ENCODE assay signal across 19 cellular contexts in the genomic region with DNA sequence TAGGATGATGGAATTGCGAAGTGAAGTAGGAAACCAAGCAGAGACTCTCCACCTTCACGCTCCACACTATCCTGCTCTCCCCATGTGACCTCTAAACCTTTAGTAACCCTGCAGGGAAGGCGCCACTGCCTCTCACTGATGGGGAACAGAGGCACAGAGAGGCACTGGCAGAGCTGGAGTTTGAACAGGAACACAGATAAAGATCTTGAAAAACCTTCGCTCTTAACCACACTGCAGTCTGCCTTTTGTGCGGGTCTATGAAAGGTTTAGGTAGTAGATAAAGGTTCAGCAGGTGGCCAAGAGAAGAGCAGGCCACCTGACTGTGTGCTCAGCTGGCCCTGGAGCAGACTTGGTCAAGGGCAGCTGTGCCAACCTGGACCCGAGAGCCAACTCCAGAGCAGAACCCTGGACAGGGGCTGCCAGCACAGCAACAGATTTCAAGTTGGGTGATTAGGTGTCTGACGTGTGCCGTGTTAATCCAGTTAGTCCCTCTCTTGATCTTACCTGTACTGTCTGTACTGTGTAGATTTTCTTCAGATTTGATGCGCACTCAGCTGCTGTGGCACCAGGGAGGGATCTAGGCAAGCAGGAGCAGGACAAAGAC. TPM values are rescaled to one million over a fixed set of nuclear protein-coding genes. Genes with fewer than 3 reads are reported as not detected.
DNase-seq lines count a peak whose midpoint lies in the region; ATAC-seq, FAIRE-seq and TF ChIP-seq lines count a peak whose summit lies in the region.
"Had no signal": no experiment of that assay in that cellular context is flagged by ENCODE, and none has a peak within 500 bp of the region (broad histone marks: within the 10 kb centered on the region; RNA-seq: fewer than 3 reads in every experiment).

No MANE protein-coding gene starts in this region.

- no peaks in the 10 kb centered on the region for H3K36me3 ChIP-seq in DND-41 (ENCODE audit: insufficient read depth, low read length)
- peaks cover 0 to 14% (median 8%) of the 10 kb centered on the region in 3 experiments for H3K36me3 ChIP-seq in naive thymus-derived CD4-positive, alpha-beta T cell (ENCODE audit: control insufficient read depth in 2 of 3, insufficient read depth in 3 of 3, low read length in 3 of 3)
- H3K36me3 ChIP-seq in small intestine (ENCODE audit: control insufficient read depth in 2 of 2, insufficient read depth in 2 of 2, low read length in 2 of 2): no peaks in the 10 kb centered on the region

- CTCF ChIA-PET in naive thymus-derived CD4-positive, alpha-beta T cell (lab: Charles Lee): interaction anchor here (1.9 to 3.0 kb wide), 3 partner anchors 17 to 165 kb away, joined by 13 to 18 read pairs (median 15); no protein-coding TSS in a partner anchor

- H3K9me3 ChIP-seq in DND-41 (ENCODE audit: insufficient read depth, low read length, severe bottlenecking) (no peaks in the 10 kb centered on the region), small intestine (ENCODE audit: control insufficient read depth, low read depth) (no peaks in the 10 kb centered on the region)
- no peaks in the 10 kb centered on the region for H3K9me3 ChIP-seq in naive thymus-derived CD4-positive, alpha-beta T cell (ENCODE audit: control insufficient read depth in 2 of 3, low read length in 3 of 3)
- H3K9me3 ChIP-seq: left ventricle myocardium inferior had no signal

- no peaks in the 10 kb centered on the region for H4K20me1 ChIP-seq in DND-41 (ENCODE audit: insufficient read depth, low read length)

- intact Hi-C loops in naive thymus-derived CD4-positive, alpha-beta T cell (cut with micrococcal nuclease): loop anchor here (2.0 to 10.0 kb wide), 5 partner anchors 217 to 1113 kb away; no protein-coding TSS in a partner anchor

- POLR2A ChIA-PET in naive thymus-derived CD4-positive, alpha-beta T cell (lab: Charles Lee): interaction anchor here (1.5 kb wide), 1 partner anchor 1111 kb away, joined by 4 read pairs; no protein-coding TSS in a partner anchor

- peaks cover 43 to 93% (median 56%) of the 10 kb centered on the region in 7 donors for H3K4me1 Mint-ChIP-seq in naive thymus-derived CD4-positive, alpha-beta T cell
- H3K4me1 Mint-ChIP-seq: brain had no signal

- H3K27me3 ChIP-seq in DND-41 (ENCODE audit: insufficient read depth, low read length, poor library complexity) (no peaks in the 10 kb centered on the region), small intestine (ENCODE audit: control insufficient read depth in 2 of 2, insufficient read depth in 2 of 2, low read length in 2 of 2) (no peaks in the 10 kb centered on the region)
- H3K27me3 ChIP-seq in naive thymus-derived CD4-positive, alpha-beta T cell (ENCODE audit: control insufficient read depth in 2 of 2, insufficient read depth in 2 of 2, low read length in 2 of 2): no peaks in the 10 kb centered on the region

- DNase-seq in NCI-H2196 treated with DMSO at 0.1 percent for 48 hours (lab: John Stamatoyannopoulos, UW; ENCODE audit: unreplicated experiment) (peak; percentile 3), NCI-H2196 (lab: John Stamatoyannopoulos, UW; ENCODE audit: unreplicated experiment) (no peak), DND-41 (peak; percentile 60), SHP77 (lab: John Stamatoyannopoulos, UW) (peak; percentile 28 to 55), NOMO-1 treated with DMSO at 0.1 percent for 48 hours (lab: John Stamatoyannopoulos, UW; ENCODE audit: unreplicated experiment) (no peak), small intestine (no peak)
- peak in 2 of 9 donors; percentile 19 to 28 for DNase-seq in naive thymus-derived CD4-positive, alpha-beta T cell
- DNase-seq: activated effector memory CD4-positive, alpha-beta T cell treated with anti-CD3 and anti-CD28 coated beads, Interleukin-2, amount 50 U/mL, for 16 hours; EL; GM23248; Karpas-422; left ventricle myocardium inferior; NCI-H510A; trophoblast cell had no signal

- H3K27me3 Mint-ChIP-seq in naive thymus-derived CD4-positive, alpha-beta T cell: no peaks in the 10 kb centered on the region
- H3K27me3 Mint-ChIP-seq: brain had no signal

- H3K4me1 ChIP-seq in DND-41 (ENCODE audit: insufficient read depth, low read length) (peaks cover 9% of the 10 kb centered on the region), small intestine (ENCODE audit: control insufficient read depth in 2 of 2, insufficient read depth in 1 of 2, low read depth in 1 of 2, low read length in 1 of 2) (peaks cover 0 to 4% of the 10 kb centered on the region in 2 donors)
- peaks cover 19 to 29% of the 10 kb centered on the region in 2 donors for H3K4me1 ChIP-seq in naive thymus-derived CD4-positive, alpha-beta T cell (ENCODE audit: control insufficient read depth in 2 of 2, insufficient read depth in 2 of 2, low read length in 2 of 2)

- H3K4me3 ChIP-seq in DND-41 (ENCODE audit: low read depth in 1 of 2, low read length in 2 of 2) (no peak overlapping the region), small intestine (ENCODE audit: low read depth in 1 of 2, low read length in 2 of 2) (no peak overlapping the region)
- H3K4me3 ChIP-seq in naive thymus-derived CD4-positive, alpha-beta T cell (ENCODE audit: low read length): no peak overlapping the region
- H3K4me3 ChIP-seq: GM23248, left ventricle myocardium inferior, SK-N-MC, smooth muscle cell had no signal

- ATAC-seq in DND-41 (ENCODE audit: insufficient read depth, low read depth) (peak; percentile 87), HG03565 (IDR thresholded peaks at IDR 0.05; ENCODE audit: unreplicated experiment) (no peak)
- peak; percentile 58 for ATAC-seq in naive thymus-derived CD4-positive, alpha-beta T cell

- TF ChIP-seq CTCF in DND-41 (IDR thresholded peaks at IDR 0.05; ENCODE audit: borderline replicate concordance, extremely low read depth, low read length, poor library complexity, severe bottlenecking): no peak

- H3K4me3 Mint-ChIP-seq in naive thymus-derived CD4-positive, alpha-beta T cell: peak overlapping the region in 8 of 10 donors; percentile 2 to 70 (median 34)
- H3K4me3 Mint-ChIP-seq: brain had no signal

- no peak overlapping the region for H3K9ac ChIP-seq in DND-41 (ENCODE audit: low read depth, low read length)
- H3K9ac ChIP-seq: GM23248 had no signal

- no peak for FAIRE-seq in small intestine (lab: Jason Lieb, UNC)

- peaks cover 0 to 30% (median 8%) of the 10 kb centered on the region in 5 donors for H3K36me3 Mint-ChIP-seq in naive thymus-derived CD4-positive, alpha-beta T cell

- no peaks in the 10 kb centered on the region for H3K9me3 Mint-ChIP-seq in naive thymus-derived CD4-positive, alpha-beta T cell
- H3K9me3 Mint-ChIP-seq: brain had no signal

- 78 to 86% (median 82%) methylated on average over 9 of the region's 9 CpGs for WGBS in small intestine, 3 donors

- H3K27ac Mint-ChIP-seq in naive thymus-derived CD4-positive, alpha-beta T cell: peak overlapping the region; percentile 1 to 86 (median 69)
- H3K27ac Mint-ChIP-seq: brain had no signal

- H3K4me2 ChIP-seq in DND-41 (ENCODE audit: insufficient read depth, low read length): no peak overlapping the region
- H3K4me2 ChIP-seq: smooth muscle cell had no signal

- H3K79me2 ChIP-seq in DND-41 (ENCODE audit: insufficient read depth, low read length): no peaks in the 10 kb centered on the region

- no peak overlapping the region for H3K27ac ChIP-seq in DND-41 (ENCODE audit: low read length)
- H3K27ac ChIP-seq in naive thymus-derived CD4-positive, alpha-beta T cell (ENCODE audit: low read depth, low read length): no peak overlapping the region
- no peak overlapping the region for H3K27ac ChIP-seq in small intestine (ENCODE audit: low read depth in 1 of 2, low read length in 1 of 2)
- H3K27ac ChIP-seq: C4-2B, GM23248, left ventricle myocardium inferior, SK-N-MC had no signal

- H2AFZ ChIP-seq in DND-41 (ENCODE audit: low read depth, low read length): no peak overlapping the region
- H2AFZ ChIP-seq: GM23248 had no signal

RNA-seq across cellular contexts. Expression of a gene that starts 15.2 kb away (rescaled TPM):
- total RNA-seq in naive thymus-derived CD4-positive, alpha-beta T cell: 10 to 100 TPM; 28.5 to 72.8 (median 39.2) TPM
- polyA plus RNA-seq in naive thymus-derived CD4-positive, alpha-beta T cell: 10 to 100 TPM; 17.7 to 26.1 TPM
- polyA plus RNA-seq in small intestine: 10 to 100 TPM in 2 of 3 donors, 1 to 10 TPM in 1; 9.4 to 14.8 (median 11.3) TPM

RNA-seq across cellular contexts. Expression of a gene that starts 43.6 kb away (rescaled TPM):
- 1 to 10 TPM in 1 of 5 experiments, under 1 TPM in 1, not detected in 3; 0.24 to 4.7 TPM for total RNA-seq in naive thymus-derived CD4-positive, alpha-beta T cell
- under 1 TPM in 1 of 2 donors, not detected in 1; 0.60 TPM for polyA plus RNA-seq in naive thymus-derived CD4-positive, alpha-beta T cell
- 1 to 10 TPM in 1 of 3 donors, not detected in 2; 1.0 TPM for polyA plus RNA-seq in small intestine
- total RNA-seq: GM23248 had no signal
- polyA plus RNA-seq: GM23248 had no signal

Comparison
In these comparisons a context has a peak if more than half of its experiments do, and no peak if none do; other contexts are left out.
1. DNase-seq: peak in NCI-H2196 treated with DMSO at 0.1 percent for 48 hours (single experiment), DND-41 (single experiment) and SHP77 (2 of 2); none in NCI-H2196 (single experiment), NOMO-1 treated with DMSO at 0.1 percent for 48 hours (single experiment) and small intestine (single experiment).